In genomic region chr2:176614930-176615329, GRCh38 we compare ENCODE assay signal across 13 cellular contexts.
A peak's percentile ranks its signal among the peaks of the same experiment; 100 is the strongest.
DNase-seq lines count a peak whose midpoint lies in the region; ATAC-seq and TF ChIP-seq lines count a peak whose summit lies in the region.
"Had no signal": no experiment of that assay in that cellular context is flagged by ENCODE, and none has a peak within 500 bp of the region (broad histone marks: within the 10 kb centered on the region; RNA-seq: fewer than 3 reads in every experiment).

No MANE protein-coding gene starts in this region.

- intact Hi-C loops in PC-3 (cut with micrococcal nuclease), result no loop called here

- no peak overlapping the region for H2AFZ ChIP-seq in PC-3 (ENCODE audit: low read length)

- peak; percentile 41 for DNase-seq in M059J (ENCODE audit: low read depth)
- DNase-seq in PC-3, result peak; percentile 37
- DNase-seq in medulla oblongata (ENCODE audit: extremely low spot score), result peak; percentile 41
- peak; percentile 52 for DNase-seq in renal cortical epithelial cell (ENCODE audit: low read depth)
- DNase-seq: CD8-positive, alpha-beta T cell; COR-L47; DND-41; GDM1; IMR-90 had no signal

- no peak overlapping the region; the same call in 1 of the 2 replicates for H3K4me2 ChIP-seq in PC-3 (ENCODE audit: low read length)
- H3K4me2 ChIP-seq: A549 had no signal

- no peak overlapping the region for H3K4me3 ChIP-seq in PC-3 (ENCODE audit: low read length)
- H3K4me3 ChIP-seq: A549, HAP-1 had no signal

- peaks cover 59% of the 10 kb centered on the region for H3K4me1 ChIP-seq in PC-3 (ENCODE audit: insufficient read depth, low read length)
- H3K4me1 ChIP-seq: HAP-1 had no signal

- no peaks in the 10 kb centered on the region for H3K27me3 ChIP-seq in PC-3 (ENCODE audit: low read length)

- no peaks in the 10 kb centered on the region for H3K9me3 ChIP-seq in PC-3 (ENCODE audit: low read length)
- H3K9me3 ChIP-seq: A549, HAP-1 had no signal

- no peaks in the 10 kb centered on the region for H4K20me1 ChIP-seq in PC-3 (ENCODE audit: low read length)

- POLR2A ChIA-PET in PC-3 (lab: Charles Lee; ENCODE audit: unreplicated experiment), result interaction anchor here (0.5 to 1.1 kb wide), 3 partner anchors 17 to 31 kb away, joined by 3 to 7 read pairs (median 4); no protein-coding TSS in a partner anchor

- H3F3A ChIP-seq in PC-3 (ENCODE audit: low read length, unreplicated experiment), result peaks cover 10% of the 10 kb centered on the region

- CTCF ChIA-PET in PC-3 (lab: Charles Lee), result interaction anchor here (0.6 to 1.4 kb wide), 2 partner anchors 22 to 61 kb away, joined by 4 to 5 read pairs; no protein-coding TSS in a partner anchor

- H3K9ac ChIP-seq in PC-3 (ENCODE audit: low read length), result no peak overlapping the region

- no peak for TF ChIP-seq CTCF in PC-3 (conservative IDR thresholded peaks at IDR 0.05; ENCODE audit: low read depth, low read length)

- H3K9me2 ChIP-seq in PC-3 (replicated peaks; ENCODE audit: low read length), result no peaks in the 10 kb centered on the region

- no peaks in the 10 kb centered on the region for H3K79me2 ChIP-seq in PC-3 (ENCODE audit: low read length)

- no TSS peak for BruUV-seq in PC-3 (replicated peaks; lab: Mats Ljungman, UMichigan)

- no peaks in the 10 kb centered on the region for H3K36me3 ChIP-seq in PC-3 (ENCODE audit: low read depth, low read length)
- H3K36me3 ChIP-seq: HAP-1 had no signal

- peak overlapping the region; percentile 74 for H3K27ac ChIP-seq in PC-3 (ENCODE audit: low read length)
- H3K27ac ChIP-seq: A549 had no signal

- no peak for ATAC-seq in PC-3
- no peak for ATAC-seq in GM18870 (IDR thresholded peaks at IDR 0.05; ENCODE audit: unreplicated experiment)
- ATAC-seq in GM21528 (IDR thresholded peaks at IDR 0.05; ENCODE audit: low FRiP score, unreplicated experiment), result no peak
- ATAC-seq: A549; CD8-positive, alpha-beta T cell had no signal
